ENCODE assay signal across 20 cellular contexts in genomic region chr1:28028873-28029654, GRCh38. TPM values are rescaled to one million over a fixed set of nuclear protein-coding genes. Genes with fewer than 3 reads are reported as not detected.
DNase-seq lines count a peak whose midpoint lies in the region; ATAC-seq, FAIRE-seq and TF ChIP-seq lines count a peak whose summit lies in the region.
"Had no signal": no experiment of that assay in that cellular context is flagged by ENCODE, and none has a peak within 500 bp of the region (broad histone marks: within the 10 kb centered on the region; RNA-seq: fewer than 3 reads in every experiment).

No MANE protein-coding gene starts in this region.

- H3K36me3 ChIP-seq in cardiac muscle cell: no peaks in the 10 kb centered on the region
- peaks cover 0 to 10% of the 10 kb centered on the region in 2 experiments; a peak in 2 of 4 replicates for H3K36me3 ChIP-seq in GM12878 (ENCODE audit: control insufficient read depth in 2 of 2, insufficient read depth in 2 of 2, low read length in 1 of 2)
- H3K36me3 ChIP-seq in upper lobe of right lung: peaks cover 14% of the 10 kb centered on the region

- no peak overlapping the region for H3K4me3 ChIP-seq in cardiac muscle cell
- no peak overlapping the region for H3K4me3 ChIP-seq in GM12878
- H3K4me3 ChIP-seq in upper lobe of right lung: no peak overlapping the region

- H3K9me3 ChIP-seq in cardiac muscle cell (ENCODE audit: low read depth) (no peaks in the 10 kb centered on the region), GM12878 (replicated peaks; ENCODE audit: control insufficient read depth, insufficient read depth, low read length) (no peaks in the 10 kb centered on the region), upper lobe of right lung (no peaks in the 10 kb centered on the region)

- 41% methylated on average over 2 of the region's 3 CpGs for WGBS in GM12878 (ENCODE audit: insufficient coverage, insufficient replicate concordance, low lambda C conversion rate, missing lambda C conversion rate)

- no TSS peak for BruUV-seq in GM12878 (replicated peaks; lab: Mats Ljungman, UMichigan)

- H3K4me1 ChIP-seq in cardiac muscle cell (ENCODE audit: low read depth) (peaks cover 20% of the 10 kb centered on the region), GM12878 (ENCODE audit: control insufficient read depth, insufficient read depth, low read length) (peaks cover 22% of the 10 kb centered on the region), upper lobe of right lung (no peaks in the 10 kb centered on the region)

- in situ Hi-C loops in GM12878 (cut with MboI): no loop called here

- no peak overlapping the region for H2AFZ ChIP-seq in GM12878 (ENCODE audit: control insufficient read depth, low read depth, low read length)

- no peak for TF ChIP-seq RAD21 in GM12878 (IDR thresholded peaks at IDR 0.05; ENCODE audit: insufficient read depth, low read depth, low read length)

- H3K4me2 ChIP-seq in GM12878 (ENCODE audit: control insufficient read depth, insufficient read depth): no peak overlapping the region; the same call in 1 of the 2 replicates

- H4K20me1 ChIP-seq in GM12878 (ENCODE audit: control insufficient read depth, insufficient read depth): no peaks in the 10 kb centered on the region

- intact Hi-C loops in Right ventricle myocardium inferior (cut with DNase I): no loop called here
- intact Hi-C loops in GM12878 (cut with micrococcal nuclease; ENCODE audit: unreplicated experiment): no loop called here
- intact Hi-C loops in upper lobe of right lung (cut with DNase I): no loop called here

- TF ChIP-seq CTCF in cardiac muscle cell (IDR thresholded peaks at IDR 0.05; ENCODE audit: low read depth, low read length) (no peak), GM12878 (IDR thresholded peaks at IDR 0.05 in 2 of 3, conservative IDR thresholded peaks at IDR 0.05 in 1 of 3; ENCODE audit: control insufficient read depth in 2 of 3, extremely low read depth in 1 of 3, insufficient read depth in 1 of 3, low read depth in 3 of 3, low read length in 3 of 3) (no peak), upper lobe of right lung (IDR thresholded peaks at IDR 0.05) (no peak)

- H3K27ac ChIP-seq in cardiac muscle cell: peak overlapping the region; percentile 3
- H3K27ac ChIP-seq in GM12878 (ENCODE audit: control insufficient read depth, insufficient read depth): peak overlapping the region; percentile 43; the same call in 1 of the 2 replicates
- peak overlapping the region; percentile 48 for H3K27ac ChIP-seq in upper lobe of right lung

- no peaks in the 10 kb centered on the region for H3K27me3 ChIP-seq in cardiac muscle cell
- H3K27me3 ChIP-seq in GM12878 (replicated peaks in 1 of 2; ENCODE audit: control insufficient read depth in 2 of 2, insufficient read depth in 2 of 2, low read length in 1 of 2): no peaks in the 10 kb centered on the region
- H3K27me3 ChIP-seq in upper lobe of right lung: no peaks in the 10 kb centered on the region

- H3K79me2 ChIP-seq in GM12878 (ENCODE audit: control insufficient read depth, insufficient read depth, low read length): no peaks in the 10 kb centered on the region; the same call in 1 of the 2 replicates

- CTCF ChIA-PET in GM12878 (lab: Yijun Ruan, JAX): interaction anchor here (1.1 to 2.1 kb wide), 2 partner anchors 8 to 180 kb away, joined by 5 to 6 read pairs; no protein-coding TSS in a partner anchor

- H3K9ac ChIP-seq in GM12878 (ENCODE audit: control insufficient read depth, insufficient read depth, low read length): no peak overlapping the region

- RAD21 ChIA-PET in GM12878 (lab: Charles Lee; ENCODE audit: unreplicated experiment): interaction anchor here (0.7 to 1.2 kb wide), 2 partner anchors 47 to 180 kb away, joined by 3 to 4 read pairs; no protein-coding TSS in a partner anchor

- SMC1A ChIA-PET in GM12878 (lab: Charles Lee; ENCODE audit: uncharacterized antibody, unreplicated experiment): interaction anchor here (1.1 to 1.8 kb wide), 4 partner anchors 26 to 145 kb away, joined by 3 to 8 read pairs (median 6); partner anchors contain the start of gene EYA3

- no peak for TF ChIP-seq EP300 in GM12878 (IDR thresholded peaks at IDR 0.05; ENCODE audit: borderline replicate concordance in 1 of 2, control insufficient read depth in 1 of 2, low read depth in 2 of 2, low read length in 2 of 2)

- ATAC-seq in Right ventricle myocardium inferior (no peak), GM12878 (peak; percentile 69), upper lobe of right lung (no peak), GM18502 (IDR thresholded peaks at IDR 0.05; ENCODE audit: poor library complexity, unreplicated experiment) (no peak), HG03460 (IDR thresholded peaks at IDR 0.05; ENCODE audit: unreplicated experiment) (no peak)

- DNase-seq in cardiac muscle cell (ENCODE audit: low read depth in 1 of 2, low spot score in 1 of 2) (peak in 1 of 2 donors; percentile 44), Right ventricle myocardium inferior (ENCODE audit: missing footprints) (no peak), GM12878 (ENCODE audit: low read depth, low spot score) (no peak), iris pigment epithelial cell (ENCODE audit: low read depth) (peak; percentile 69), upper lobe of right lung (no peak)
- DNase-seq in effector CD4-positive, alpha-beta T cell: no peak
- DNase-seq: activated CD4-positive, alpha-beta T cell treated with anti-CD3 and anti-CD28 coated beads for 1 hour; activated naive CD4-positive, alpha-beta T cell treated with anti-CD3 and anti-CD28 coated beads, Interleukin-2, amount 50 U/mL, for 16 hours; Kasumi-1; mesendoderm; NCI-H1436 treated with DMSO at 0.1 percent for 48 hours; NK-92 treated with Interleukin-12 subunit alpha and Interleukin-12 subunit beta, amount 100 ng/mL, for 24 hours; Right ventricle myocardium superior; T-helper 9 cell; trophoblast cell had no signal

- FAIRE-seq in GM12878 (lab: Jason Lieb, UNC): peak; percentile 81
- FAIRE-seq: bronchial epithelial cell, G401.6, islet of Langerhans had no signal

- TF ChIP-seq POLR2A in GM12878 (IDR thresholded peaks at IDR 0.05; ENCODE audit: low read depth, low read length): no peak

- POLR2A ChIA-PET in GM12878 (lab: Charles Lee): no interaction called here

TF ChIP-seq in GM12878, 131 proteins besides CTCF, POLR2A, EP300 and RAD21:
- TF ChIP-seq SRF (IDR thresholded peaks at IDR 0.05; ENCODE audit: low read depth in 2 of 2, low read length in 2 of 2) (no peak), MEF2A (IDR thresholded peaks at IDR 0.05; ENCODE audit: insufficient read depth, low read depth, low read length) (peak; percentile 79; the same call in 1 of the 2 replicates), ZBTB11 (CRISPR knock-in tag; IDR thresholded peaks at IDR 0.05) (no peak), NR2C2 (IDR thresholded peaks at IDR 0.05; ENCODE audit: borderline replicate concordance, control insufficient read depth, insufficient read length, low read depth) (no peak), RUNX3 (IDR thresholded peaks at IDR 0.05; ENCODE audit: low read length) (peak; percentile 35; the same call in 1 of the 2 replicates), NFIC (IDR thresholded peaks at IDR 0.05; ENCODE audit: low read depth, low read length) (peak; percentile 37; the same call in 1 of the 2 replicates), EED (IDR thresholded peaks at IDR 0.05; ENCODE audit: low read depth) (no peak)

RNA-seq across cellular contexts. Expression of gene EYA3, which starts 59.3 kb away (rescaled TPM):
- total RNA-seq in cardiac muscle cell (17.6 and 21.7 TPM in 2 replicates), Right ventricle myocardium inferior (18.3 TPM), GM12878 (2014; rRNA removed) (18.3 and 19.0 TPM in 2 replicates), GM12878 (2014; rRNA removed; fragmentation: Illumina TruSeq; extraction: Trizol) (28.1 and 28.2 TPM in 2 replicates), GM12878 (2021) (28.5 and 29.6 TPM in 2 replicates), upper lobe of right lung (21.0 TPM)
- polyA plus RNA-seq in cardiac muscle cell (15.6 and 19.2 TPM in 2 replicates), GM12878 (2011; rRNA removed) (46.6 and 48.9 TPM in 2 replicates), GM12878 (2014; fragmentation: Illumina TruSeq; extraction: Trizol) (28.1 and 33.0 TPM in 2 replicates), GM12878 (2014; fragmentation: Nextera tagmentation; extraction: Ambion mirVana) (10 to 100 TPM; 13.0 to 15.6 TPM), GM12878 (2014; rRNA removed) (19.8 and 20.1 TPM in 2 replicates), GM12878 (2016; fragmentation: Nextera tagmentation; extraction: Ambion mirVana) (10 to 100 TPM; 22.6 to 24.2 TPM)
- total RNA-seq in GM12878 (2013; cell fraction: nucleolus; rRNA removed): 62.1 and 81.3 TPM in 2 replicates
- polyA plus RNA-seq in GM12878 (2011; ENCODE audit: low read depth): 8.9 TPM
- 24.4 and 27.3 TPM in 2 replicates for polyA plus RNA-seq in GM12878 (2011; cell fraction: cytosol; rRNA removed)
- polyA plus RNA-seq in GM12878 (2011; cell fraction: nucleus; rRNA removed): 26.8 and 29.1 TPM in 2 replicates
- polyA plus RNA-seq in GM12878 (2012): 12.3 and 13.9 TPM in 2 replicates
- 62.8 and 90.9 TPM in 2 replicates for polyA minus RNA-seq in GM12878 (2011; rRNA and poly(A)+ RNA removed)
- polyA minus RNA-seq in GM12878 (2011; cell fraction: cytosol; rRNA and poly(A)+ RNA removed): 14.4 and 18.8 TPM in 2 replicates
- polyA minus RNA-seq in GM12878 (2011; cell fraction: nucleus; rRNA and poly(A)+ RNA removed): 27.7 and 28.5 TPM in 2 replicates
